ENCODE assay signal across 9 cellular contexts in the genomic region with DNA sequence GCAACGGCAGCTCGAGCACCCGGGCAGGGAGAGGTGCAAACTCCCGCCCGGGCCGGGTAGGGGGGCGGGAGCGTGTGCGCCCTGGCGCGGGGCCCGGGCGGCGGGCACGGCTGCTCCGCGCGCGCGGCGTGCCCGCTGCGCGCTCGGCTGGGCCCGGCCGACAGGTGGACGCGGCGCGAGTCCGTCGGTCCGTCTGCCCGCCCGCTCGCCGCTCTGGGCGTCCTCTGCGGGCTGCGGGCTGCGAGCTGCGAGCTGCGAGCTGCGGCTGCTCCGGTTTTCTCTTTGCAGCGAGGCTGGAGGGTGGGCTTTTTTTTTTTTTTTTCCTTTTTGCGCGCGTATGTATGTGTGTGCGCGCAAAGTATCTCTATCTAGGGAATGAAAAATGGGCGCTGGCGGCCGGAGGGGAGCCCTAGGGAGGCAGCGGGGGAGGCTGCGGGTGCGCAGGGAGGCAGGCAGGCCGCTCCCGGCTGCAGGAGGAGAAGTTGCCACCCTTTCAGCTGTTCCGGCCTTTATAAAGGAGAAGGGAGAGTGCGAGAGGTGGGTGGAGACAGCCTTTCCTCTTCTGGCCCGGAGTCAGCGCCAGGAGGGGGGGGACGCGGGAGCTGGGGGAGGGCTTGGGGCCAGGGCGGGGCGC. TPM values are rescaled to one million over a fixed set of nuclear protein-coding genes. Genes with fewer than 3 reads are reported as not detected.
DNase-seq lines count a peak whose midpoint lies in the region; ATAC-seq and TF ChIP-seq lines count a peak whose summit lies in the region.
"Had no signal": no experiment of that assay in that cellular context is flagged by ENCODE, and none has a peak within 500 bp of the region (broad histone marks: within the 10 kb centered on the region; RNA-seq: fewer than 3 reads in every experiment).

A gene (minus strand): TSS at position 487 of the 634 bp plus-strand sequence. CDS start 1,019 bp downstream, outside the sequence.

- H3K4me2 ChIP-seq in HCT116 (ENCODE audit: low read length): peak within 1 kb of the TSS; percentile 98

- H3K4me1 ChIP-seq in HCT116 (ENCODE audit: control insufficient read depth in 1 of 2, insufficient read depth in 2 of 2, low read length in 2 of 2) (peaks cover 28 to 49% of the 10 kb centered on the region in 2 experiments), right atrium auricular region (peaks cover 0 to 68% of the 10 kb centered on the region in 2 donors), rectal smooth muscle tissue (ENCODE audit: control insufficient read depth, insufficient read depth, low read length) (no peaks in the 10 kb centered on the region)

- no peaks in the 10 kb centered on the region for H3K9me3 Mint-ChIP-seq in activated naive CD8-positive, alpha-beta T cell treated with anti-CD3 and anti-CD28 coated beads, Interleukin-2, amount 50 U/mL, for 24 hours

- in situ Hi-C loops in ACHN (cut with HindIII; ENCODE audit: low pct_ligation_motif_present, low pct_unique_long_range_greater_than_20kb, low sequenced_read_pairs): no loop called here

- no peaks in the 10 kb centered on the region for H3K36me3 Mint-ChIP-seq in activated naive CD8-positive, alpha-beta T cell treated with anti-CD3 and anti-CD28 coated beads, Interleukin-2, amount 50 U/mL, for 24 hours (ENCODE audit: low read depth)

- TF ChIP-seq RAD21 in HCT116 (IDR thresholded peaks at IDR 0.05; ENCODE audit: low read depth): no peak

- TF ChIP-seq CTCF in HCT116 (IDR thresholded peaks at IDR 0.05 in 2 of 3, conservative IDR thresholded peaks at IDR 0.05 in 1 of 3; ENCODE audit: borderline replicate concordance in 1 of 3, insufficient read depth in 1 of 3, low read depth in 2 of 3, low read length in 2 of 3) (no peak), right atrium auricular region (IDR thresholded peaks at IDR 0.05) (no peak)

- intact Hi-C loops in HCT116 (cut with micrococcal nuclease): loop anchor here (5.0 kb wide), 1 partner anchor 48 kb away; no protein-coding TSS in a partner anchor

- H3K4me3 ChIP-seq in HCT116 (replicated peaks in 1 of 2; ENCODE audit: low read depth in 1 of 2, low read length in 2 of 2) (peak within 1 kb of the TSS; percentile 80 to 96), right atrium auricular region (peak within 1 kb of the TSS; percentile 56 to 61), rectal smooth muscle tissue (ENCODE audit: low read length) (peak within 1 kb of the TSS; percentile 50)
- H3K4me3 ChIP-seq: mucosa of descending colon had no signal

- no TSS peak for BruUV-seq in HCT116 (replicated peaks; lab: Mats Ljungman, UMichigan)

- H3K9me2 ChIP-seq in HCT116 (ENCODE audit: insufficient read depth): no peaks in the 10 kb centered on the region

- peaks cover 50% of the 10 kb centered on the region for H3K27me3 Mint-ChIP-seq in activated naive CD8-positive, alpha-beta T cell treated with anti-CD3 and anti-CD28 coated beads, Interleukin-2, amount 50 U/mL, for 24 hours

- ATAC-seq in HCT116: peak; percentile 18
- no peak for ATAC-seq in activated naive CD8-positive, alpha-beta T cell treated with anti-CD3 and anti-CD28 coated beads, Interleukin-2, amount 50 U/mL, for 24 hours
- ATAC-seq in GM18519 (IDR thresholded peaks at IDR 0.05; ENCODE audit: low FRiP score, unreplicated experiment): no peak
- ATAC-seq: mucosa of descending colon had no signal

- peaks cover 31% of the 10 kb centered on the region; the same call in 1 of the 2 replicates for H3K79me2 ChIP-seq in HCT116 (ENCODE audit: insufficient read depth, low read length)

- no peaks in the 10 kb centered on the region for H3K36me3 ChIP-seq in HCT116 (ENCODE audit: control insufficient read depth in 1 of 2, insufficient read depth in 2 of 2, low read length in 2 of 2)
- H3K36me3 ChIP-seq in right atrium auricular region: no peaks in the 10 kb centered on the region
- no peaks in the 10 kb centered on the region for H3K36me3 ChIP-seq in rectal smooth muscle tissue (ENCODE audit: control insufficient read depth, insufficient read depth, low read length)

- no peaks in the 10 kb centered on the region for H3K9me3 ChIP-seq in HCT116 (ENCODE audit: control insufficient read depth in 1 of 2, insufficient read depth in 1 of 2, low read depth in 1 of 2, low read length in 2 of 2)
- H3K9me3 ChIP-seq in right atrium auricular region: no peaks in the 10 kb centered on the region
- H3K9me3 ChIP-seq: mucosa of descending colon had no signal

- H3K27ac Mint-ChIP-seq in activated naive CD8-positive, alpha-beta T cell treated with anti-CD3 and anti-CD28 coated beads, Interleukin-2, amount 50 U/mL, for 24 hours: no peak within 1 kb of the TSS

- H4K20me1 ChIP-seq in HCT116 (ENCODE audit: insufficient read depth): no peaks in the 10 kb centered on the region

- CTCF ChIA-PET in HCT116 (lab: Charles Lee): interaction anchor here (1.1 to 1.4 kb wide), 3 partner anchors 29 to 66 kb away, joined by 3 to 4 read pairs (median 3); no protein-coding TSS in a partner anchor

- no peak within 1 kb of the TSS for H2AFZ ChIP-seq in HCT116 (ENCODE audit: low read depth, low read length, poor library complexity, severe bottlenecking)

- TF ChIP-seq POLR2A in HCT116 (IDR thresholded peaks at IDR 0.05; ENCODE audit: borderline replicate concordance, extremely low read depth, insufficient read depth, insufficient read length): peak; percentile 70

- H3K4me3 Mint-ChIP-seq in activated naive CD8-positive, alpha-beta T cell treated with anti-CD3 and anti-CD28 coated beads, Interleukin-2, amount 50 U/mL, for 24 hours: peak within 1 kb of the TSS; percentile 70

- H3K27me3 ChIP-seq in HCT116 (ENCODE audit: insufficient read depth, low read length): no peaks in the 10 kb centered on the region
- H3K27me3 ChIP-seq in right atrium auricular region: no peaks in the 10 kb centered on the region
- peaks cover 18% of the 10 kb centered on the region for H3K27me3 ChIP-seq in rectal smooth muscle tissue (ENCODE audit: control insufficient read depth, insufficient read depth, low read length)

- RAD21 ChIA-PET in HCT116 (lab: Charles Lee; ENCODE audit: low non-redundant PET in 1 of 2, low total read pairs in 2 of 2, uncharacterized antibody in 2 of 2, unreplicated experiment in 2 of 2): interaction anchor here in 1 of 2 experiments (0.6 kb wide), 1 partner anchor 61 kb away, joined by 3 read pairs; no protein-coding TSS in a partner anchor

- peak; percentile 78 for DNase-seq in ACHN
- DNase-seq in HCT116 (ENCODE audit: low read depth, low spot score): no peak
- no peak for DNase-seq in activated naive CD8-positive, alpha-beta T cell treated with anti-CD3 and anti-CD28 coated beads, Interleukin-2, amount 50 U/mL, for 24 hours
- DNase-seq in right atrium auricular region (ENCODE audit: low spot score): no peak
- DNase-seq in GM19240 (ENCODE audit: insufficient read length, low spot score): no peak
- DNase-seq in cortex of kidney (lab: John Stamatoyannopoulos, UW): no peak

- H3K27ac ChIP-seq in HCT116 (ENCODE audit: low read depth, low read length): peak within 1 kb of the TSS; percentile 94
- H3K27ac ChIP-seq in right atrium auricular region: peak within 1 kb of the TSS; percentile 77 to 87
- H3K27ac ChIP-seq in rectal smooth muscle tissue (ENCODE audit: low read depth, low read length): no peak within 1 kb of the TSS

- POLR2A ChIA-PET in HCT116 (lab: Charles Lee): interaction anchor here (0.6 to 2.0 kb wide), 15 partner anchors 8 to 74 kb away, joined by 3 to 14 read pairs (median 7); a partner anchor contains a TSS

- peaks cover 35% of the 10 kb centered on the region for H3K4me1 Mint-ChIP-seq in activated naive CD8-positive, alpha-beta T cell treated with anti-CD3 and anti-CD28 coated beads, Interleukin-2, amount 50 U/mL, for 24 hours

- H3K9ac ChIP-seq in HCT116 (ENCODE audit: low read length) (peak within 1 kb of the TSS; percentile 89), rectal smooth muscle tissue (ENCODE audit: low read length) (no peak within 1 kb of the TSS)

TF ChIP-seq in HCT116, 20 proteins besides CTCF, POLR2A, EP300 and RAD21:
- TF ChIP-seq EZH2 (IDR thresholded peaks at IDR 0.05): no peak
- peak; percentile 28; the same call in 1 of the 2 replicates for TF ChIP-seq ZFX (IDR thresholded peaks at IDR 0.05)
- peak; percentile 82 for TF ChIP-seq POLR2AphosphoS5 (IDR thresholded peaks at IDR 0.05; ENCODE audit: low read depth, low read length)

RNA-seq across cellular contexts. Expression of the gene that starts here (rescaled TPM):
- total RNA-seq in HCT116 (2021; ENCODE audit: unreplicated experiment) (13.1 TPM), right atrium auricular region (10 to 100 TPM; 21.9 to 22.0 TPM)
- polyA plus RNA-seq in HCT116 (2012): 15.7 and 16.0 TPM in 2 replicates
